8 cellular contexts compared by ENCODE assay signal in the genomic region with DNA sequence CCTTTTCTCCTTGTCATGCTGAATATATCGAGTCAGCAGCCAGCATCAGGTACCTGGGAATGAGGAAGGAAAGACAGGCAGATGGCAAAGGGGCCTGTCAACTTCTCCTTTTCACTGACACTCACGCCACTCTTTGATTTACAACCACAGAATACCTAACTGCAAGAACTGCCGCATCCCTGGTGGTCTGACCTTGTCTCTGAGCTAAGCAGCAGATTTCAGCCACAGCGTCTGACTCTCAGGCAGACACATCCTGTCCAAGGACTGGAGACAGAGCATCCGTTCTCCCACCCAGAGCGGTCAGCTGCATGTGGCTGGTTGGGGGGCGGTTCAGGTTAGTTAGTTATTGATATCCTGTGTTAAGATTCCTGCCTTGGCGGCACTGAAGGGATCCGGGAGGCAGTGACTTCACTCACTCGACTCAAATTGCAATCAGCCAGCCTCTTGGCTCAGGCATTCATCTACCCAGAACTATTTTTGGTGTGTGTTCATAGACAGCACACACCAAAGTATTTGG. TPM values are rescaled to one million over a fixed set of nuclear protein-coding genes. Genes with fewer than 3 reads are reported as not detected.
DNase-seq lines count a peak whose midpoint lies in the region; ATAC-seq and TF ChIP-seq lines count a peak whose summit lies in the region.

No MANE protein-coding gene starts in this region.

- intact Hi-C loops in activated CD4-positive, alpha-beta T cell treated with anti-CD3 and anti-CD28 coated beads for 36 hours (cut with DNase I, micrococcal nuclease), result no loop called here

- CTCF ChIA-PET in activated CD4-positive, alpha-beta T cell treated with anti-CD3 and anti-CD28 coated beads for 36 hours (lab: Charles Lee), result interaction anchor here (1.2 kb wide), 1 partner anchor 15 kb away, joined by 3 read pairs; no protein-coding TSS in a partner anchor

- DNase-seq in AML-193 (lab: John Stamatoyannopoulos, UW) (peak; percentile 94 to 96), chondrocyte (ENCODE audit: low spot score) (no peak), cerebellar nuclear complex (lab: John Stamatoyannopoulos, UW) (no peak), superior temporal gyrus (ENCODE audit: extremely low spot score) (no peak), NCI-H1048 (lab: John Stamatoyannopoulos, UW) (no peak)
- no peak for DNase-seq in activated CD4-positive, alpha-beta T cell treated with anti-CD3 and anti-CD28 coated beads for 36 hours

- H3K9me3 Mint-ChIP-seq in chondrocyte (ENCODE audit: low read depth), result no peaks in the 10 kb centered on the region
- H3K9me3 Mint-ChIP-seq in activated CD4-positive, alpha-beta T cell treated with anti-CD3 and anti-CD28 coated beads for 36 hours (ENCODE audit: low read depth), result no peaks in the 10 kb centered on the region

- peak overlapping the region; percentile 91 for H3K27ac Mint-ChIP-seq in chondrocyte (ENCODE audit: unreplicated experiment)
- no peak overlapping the region for H3K27ac Mint-ChIP-seq in activated CD4-positive, alpha-beta T cell treated with anti-CD3 and anti-CD28 coated beads for 36 hours

- no peaks in the 10 kb centered on the region for H3K36me3 Mint-ChIP-seq in chondrocyte (ENCODE audit: low read depth)
- H3K36me3 Mint-ChIP-seq in activated CD4-positive, alpha-beta T cell treated with anti-CD3 and anti-CD28 coated beads for 36 hours (ENCODE audit: low read depth), result no peaks in the 10 kb centered on the region

- peaks cover 20% of the 10 kb centered on the region for H3K4me1 Mint-ChIP-seq in chondrocyte (ENCODE audit: low read depth)
- H3K4me1 Mint-ChIP-seq in activated CD4-positive, alpha-beta T cell treated with anti-CD3 and anti-CD28 coated beads for 36 hours, result no peaks in the 10 kb centered on the region

- ATAC-seq in GM19468 (IDR thresholded peaks at IDR 0.05; ENCODE audit: extremely low read depth, unreplicated experiment) (peak; percentile 94), HG03575 (IDR thresholded peaks at IDR 0.05; ENCODE audit: extremely low read depth, insufficient number of reproducible peaks, low FRiP score, unreplicated experiment) (peak; percentile 70)
- ATAC-seq in activated CD4-positive, alpha-beta T cell treated with anti-CD3 and anti-CD28 coated beads for 36 hours, result no peak

- H3K27me3 Mint-ChIP-seq in chondrocyte (ENCODE audit: low read depth), result no peaks in the 10 kb centered on the region
- H3K27me3 Mint-ChIP-seq in activated CD4-positive, alpha-beta T cell treated with anti-CD3 and anti-CD28 coated beads for 36 hours, result no peaks in the 10 kb centered on the region

- TF ChIP-seq CTCF in chondrocyte (IDR thresholded peaks at IDR 0.05), result no peak

- peak overlapping the region; percentile 34 for H3K4me3 Mint-ChIP-seq in chondrocyte (ENCODE audit: unreplicated experiment)
- H3K4me3 Mint-ChIP-seq in activated CD4-positive, alpha-beta T cell treated with anti-CD3 and anti-CD28 coated beads for 36 hours, result no peak overlapping the region

- POLR2A ChIA-PET in activated CD4-positive, alpha-beta T cell treated with anti-CD3 and anti-CD28 coated beads for 36 hours (lab: Charles Lee), result no interaction called here

RNA-seq across cellular contexts. Expression of a gene that starts 11.2 kb away (rescaled TPM):
- total RNA-seq in chondrocyte, result 3.3 to 4.1 TPM (median 3.3 TPM) in 3 replicates
- total RNA-seq in activated CD4-positive, alpha-beta T cell treated with anti-CD3 and anti-CD28 coated beads for 36 hours, result 1 to 10 TPM in 1 of 2 experiments, not detected in 1; 1.8 TPM

Comparison
In these comparisons a context has a peak if more than half of its experiments do, and no peak if none do; other contexts are left out.
1. DNase-seq: peak in AML-193 (2 of 2); none in chondrocyte (single experiment), cerebellar nuclear complex (0 of 2), superior temporal gyrus (single experiment), NCI-H1048 (single experiment) and activated CD4-positive, alpha-beta T cell treated with anti-CD3 and anti-CD28 coated beads for 36 hours (single experiment).